In genomic region chr12:20576528-20576927, GRCh38 we compare ENCODE assay signal across 11 cellular contexts.
"Had no signal": no experiment of that assay in that cellular context is flagged by ENCODE, and none has a peak within 500 bp of the region (broad histone marks: within the 10 kb centered on the region; RNA-seq: fewer than 3 reads in every experiment).

No MANE protein-coding gene starts in this region.

- DNase-seq: GM23248, GOT3, H7, H9, HCEC 1CT, HFFc6 had no signal

- H3K4me2 ChIP-seq: GM23338 had no signal

- H3K36me3 ChIP-seq: HAP-1 had no signal

- ATAC-seq: GM23338, HCT116 had no signal

- H3K9ac ChIP-seq: GM23248 had no signal

- H3K4me3 ChIP-seq: GM23248, GM23338, HAP-1 had no signal

- H3K27ac ChIP-seq: GM23248 had no signal

- H2AFZ ChIP-seq: GM23248, GM23338 had no signal

- H3K4me1 ChIP-seq: HAP-1 had no signal

- H3K9me3 ChIP-seq: HAP-1 had no signal

- FAIRE-seq: H1, H54 had no signal
